Comparison of ENCODE assay signal across 8 cellular contexts in the genomic region with DNA sequence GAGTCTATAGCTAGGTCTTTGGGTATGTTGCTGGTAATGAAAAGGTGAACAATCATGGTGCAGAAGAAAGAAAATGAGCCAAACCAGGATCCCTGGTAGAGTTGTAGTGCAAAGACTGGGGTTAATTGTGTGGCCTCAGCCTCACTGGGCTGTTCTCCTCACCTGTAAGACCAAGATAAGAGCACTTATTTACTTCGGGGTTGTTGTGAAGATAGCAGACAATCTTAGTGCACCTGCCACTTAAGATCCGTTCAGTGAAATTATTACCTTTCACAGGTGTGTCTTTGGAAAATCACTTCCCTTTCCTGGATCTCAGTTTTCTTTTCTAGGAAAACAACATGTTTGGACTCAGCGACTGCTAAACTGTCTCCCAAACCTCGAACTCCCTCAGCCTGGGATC. TPM values are rescaled to one million over a fixed set of nuclear protein-coding genes. Genes with fewer than 3 reads are reported as not detected.
DNase-seq lines count a peak whose midpoint lies in the region; ATAC-seq and TF ChIP-seq lines count a peak whose summit lies in the region.

No MANE protein-coding gene starts in this region.

- peak overlapping the region; percentile 86 to 95 (median 91) for H3K4me3 Mint-ChIP-seq in IgD-negative memory B cell
- H3K4me3 Mint-ChIP-seq in chondrocyte (ENCODE audit: unreplicated experiment) = peak overlapping the region; percentile 76
- H3K4me3 Mint-ChIP-seq in naive thymus-derived CD8-positive, alpha-beta T cell = peak overlapping the region; percentile 31 to 94 (median 85)

- POLR2A ChIA-PET in naive thymus-derived CD8-positive, alpha-beta T cell (lab: Charles Lee) = interaction anchor here (1.3 to 1.8 kb wide), 3 partner anchors 354 to 513 kb away, joined by 5 to 20 read pairs (median 6); partner anchors contain the start of gene JUN

- peaks cover 21 to 37% (median 27%) of the 10 kb centered on the region in 3 donors for H3K4me1 Mint-ChIP-seq in IgD-negative memory B cell
- H3K4me1 Mint-ChIP-seq in chondrocyte (ENCODE audit: low read depth) = peaks cover 13% of the 10 kb centered on the region
- peaks cover 14 to 55% (median 21%) of the 10 kb centered on the region in 4 donors for H3K4me1 Mint-ChIP-seq in naive thymus-derived CD8-positive, alpha-beta T cell

- no peaks in the 10 kb centered on the region for H3K27me3 Mint-ChIP-seq in IgD-negative memory B cell
- no peaks in the 10 kb centered on the region for H3K27me3 Mint-ChIP-seq in chondrocyte (ENCODE audit: low read depth)
- H3K27me3 Mint-ChIP-seq in naive thymus-derived CD8-positive, alpha-beta T cell = no peaks in the 10 kb centered on the region

- intact Hi-C loops in head of caudate nucleus (cut with DNase I) = loop anchor here (10.0 kb wide), 1 partner anchor 399 kb away; no protein-coding TSS in a partner anchor

- TF ChIP-seq CTCF in AG10803 (conservative IDR thresholded peaks at IDR 0.05; ENCODE audit: low read length) = no peak
- no peak for TF ChIP-seq CTCF in chondrocyte (IDR thresholded peaks at IDR 0.05)

- peak overlapping the region; percentile 85 to 94 (median 87) for H3K27ac Mint-ChIP-seq in IgD-negative memory B cell
- no peak overlapping the region for H3K27ac Mint-ChIP-seq in chondrocyte (ENCODE audit: unreplicated experiment)
- H3K27ac Mint-ChIP-seq in naive thymus-derived CD8-positive, alpha-beta T cell = peak overlapping the region in 8 of 10 donors; percentile 81 to 92 (median 84)

- ATAC-seq in naive thymus-derived CD8-positive, alpha-beta T cell = no peak

- DNase-seq in AG10803 (ENCODE audit: low read depth) (no peak), chondrocyte (ENCODE audit: low spot score) (no peak), HuH-7 (ENCODE audit: low spot score) (no peak), head of caudate nucleus (no peak), NAMALWA (ENCODE audit: low spot score) (no peak)
- no peak for DNase-seq in naive thymus-derived CD8-positive, alpha-beta T cell
- no peak for DNase-seq in activated effector memory CD4-positive, alpha-beta T cell treated with anti-CD3 and anti-CD28 coated beads, Interleukin-2, amount 50 U/mL, for 16 hours

- H3K4me3 ChIP-seq in AG10803 (ENCODE audit: low read length) = peak overlapping the region; percentile 63

- H3K9me3 Mint-ChIP-seq in IgD-negative memory B cell (no peaks in the 10 kb centered on the region), chondrocyte (ENCODE audit: low read depth) (no peaks in the 10 kb centered on the region)
- H3K9me3 Mint-ChIP-seq in naive thymus-derived CD8-positive, alpha-beta T cell = no peaks in the 10 kb centered on the region

- H3K36me3 Mint-ChIP-seq in IgD-negative memory B cell (peaks cover 4% of the 10 kb centered on the region), chondrocyte (ENCODE audit: low read depth) (no peaks in the 10 kb centered on the region)
- no peaks in the 10 kb centered on the region for H3K36me3 Mint-ChIP-seq in naive thymus-derived CD8-positive, alpha-beta T cell

RNA-seq across cellular contexts. Expression of gene FGGY, which starts 1.3 kb away (rescaled TPM):
- polyA plus RNA-seq in IgD-negative memory B cell = 6.1 TPM
- total RNA-seq in chondrocyte = 9.0 to 13.6 TPM (median 10.6 TPM) in 3 replicates
- total RNA-seq in naive thymus-derived CD8-positive, alpha-beta T cell = 10 to 100 TPM in 1 of 2 experiments, 1 to 10 TPM in 1; 9.6 to 11.1 TPM
- 1 to 10 TPM; 5.7 to 6.4 (median 5.8) TPM for polyA plus RNA-seq in naive thymus-derived CD8-positive, alpha-beta T cell
